8 cellular contexts compared by ENCODE assay signal in genomic region chr11:2400069-2400760, GRCh38. TPM values are rescaled to one million over a fixed set of nuclear protein-coding genes. Genes with fewer than 3 reads are reported as not detected.
DNase-seq lines count a peak whose midpoint lies in the region; ATAC-seq and TF ChIP-seq lines count a peak whose summit lies in the region.

Gene TSSC4, plus strand, starts transcription at chr11:2400750. Its CDS starts 1,884 bp downstream, at chr11:2402634.

- H3K4me3 ChIP-seq in HUES64 (ENCODE audit: low read length) = peak within 1 kb of the TSS; percentile 100
- peak within 1 kb of the TSS; percentile 86 for H3K4me3 ChIP-seq in OCI-LY1 (ENCODE audit: low read depth, low read length, poor library complexity, severe bottlenecking)

- TF ChIP-seq CTCF in OCI-LY1 (IDR thresholded peaks at IDR 0.05; ENCODE audit: low read length) = peak; percentile 91
- peak; percentile 95 for TF ChIP-seq CTCF in endothelial cell (IDR thresholded peaks at IDR 0.05; ENCODE audit: unreplicated experiment)

- no peaks in the 10 kb centered on the region for H3K9me2 ChIP-seq in OCI-LY1 (ENCODE audit: low read depth, low read length)

- H3K9me3 Mint-ChIP-seq in endothelial cell (ENCODE audit: unreplicated experiment) = no peaks in the 10 kb centered on the region

- no peaks in the 10 kb centered on the region for H3F3A ChIP-seq in OCI-LY1 (ENCODE audit: insufficient read depth, low read length)

- peak; percentile 75 for ATAC-seq in GM21423 (IDR thresholded peaks at IDR 0.05; ENCODE audit: unreplicated experiment)

- H3K4me1 Mint-ChIP-seq in endothelial cell (ENCODE audit: unreplicated experiment) = peaks cover 4% of the 10 kb centered on the region

- peaks cover 5% of the 10 kb centered on the region for H3K27me3 Mint-ChIP-seq in endothelial cell (ENCODE audit: unreplicated experiment)

- H3K27me3 ChIP-seq in HUES64 (ENCODE audit: insufficient read depth, low read length) = no peaks in the 10 kb centered on the region
- H3K27me3 ChIP-seq in OCI-LY1 (ENCODE audit: insufficient read depth, low read length) = no peaks in the 10 kb centered on the region

- H3K4me1 ChIP-seq in HUES64 (ENCODE audit: insufficient read depth, low read length) (peaks cover 9% of the 10 kb centered on the region; the same call in 1 of the 2 replicates), OCI-LY1 (ENCODE audit: insufficient read depth, low read length, severe bottlenecking) (peaks cover 21% of the 10 kb centered on the region)

- peak within 1 kb of the TSS; percentile 93 for H3K27ac ChIP-seq in HUES64 (ENCODE audit: low read depth, low read length)
- peak within 1 kb of the TSS; percentile 55 for H3K27ac ChIP-seq in OCI-LY1 (ENCODE audit: low read depth, low read length, poor library complexity, severe bottlenecking)

- peak within 1 kb of the TSS; percentile 79 for H3K4me2 ChIP-seq in OCI-LY1 (ENCODE audit: low read length)

- peaks cover 6% of the 10 kb centered on the region for H3K36me3 Mint-ChIP-seq in endothelial cell (ENCODE audit: low read depth, unreplicated experiment)

- H4K20me1 ChIP-seq in OCI-LY1 (ENCODE audit: insufficient read depth, low read length) = no peaks in the 10 kb centered on the region

- H3K9ac ChIP-seq in HUES64 (ENCODE audit: low read depth, low read length) (peak within 1 kb of the TSS; percentile 90), OCI-LY1 (ENCODE audit: low read length) (peak within 1 kb of the TSS; percentile 95)

- WGBS in HUES64 = 5% methylated on average over 65 of the region's 65 CpGs

- peak; percentile 98 for DNase-seq in D341Med (ENCODE audit: low spot score)
- DNase-seq in activated CD8-positive, alpha-beta memory T cell treated with anti-CD3 and anti-CD28 coated beads, Interleukin-2, amount 50 U/mL, for 48 hours = peak; percentile 100
- DNase-seq in endothelial cell (ENCODE audit: low spot score) = peak; percentile 100
- peak; percentile 100 for DNase-seq in midbrain (lab: John Stamatoyannopoulos, UW)
- DNase-seq in stimulated activated CD8-positive, alpha-beta memory T cell treated with anti-CD3 and anti-CD28 coated beads, Interleukin-2, amount 100 ng/mL, for 48 hours (ENCODE audit: low read depth in 2 of 2) = peak; percentile 98

- H3K9me3 ChIP-seq in HUES64 (ENCODE audit: insufficient read depth, low read depth, low read length) (no peaks in the 10 kb centered on the region), OCI-LY1 (ENCODE audit: low read length) (no peaks in the 10 kb centered on the region)

- H3K36me3 ChIP-seq in HUES64 (ENCODE audit: insufficient read depth, low read length) (peaks cover 51% of the 10 kb centered on the region), OCI-LY1 (ENCODE audit: insufficient read depth, low read length) (peaks cover 45% of the 10 kb centered on the region)

- H2AFZ ChIP-seq in OCI-LY1 (ENCODE audit: low read length) = no peak within 1 kb of the TSS

- peak within 1 kb of the TSS; percentile 90 for H3K27ac Mint-ChIP-seq in endothelial cell (ENCODE audit: unreplicated experiment)

- no peaks in the 10 kb centered on the region for H3K79me2 ChIP-seq in OCI-LY1 (ENCODE audit: insufficient read depth, low read length)

- peak within 1 kb of the TSS; percentile 92 for H3K4me3 Mint-ChIP-seq in endothelial cell (ENCODE audit: unreplicated experiment)

RNA-seq across cellular contexts. Expression of gene TSSC4, which starts in this region (rescaled TPM):
- 25.8 TPM for polyA plus RNA-seq in HUES64 (2013, experiment 1 of 2)
- 23.5 TPM for polyA plus RNA-seq in HUES64 (2013, experiment 2 of 2)
- 48.4 TPM for total RNA-seq in endothelial cell (ENCODE audit: unreplicated experiment)

Comparison
In these comparisons a context has a peak if more than half of its experiments do, and no peak if none do; other contexts are left out.
1. Peak in every context shown above with its lines: DNase-seq, ATAC-seq, H3K4me3 ChIP-seq and H3K27ac ChIP-seq.